8 cellular contexts compared by ENCODE assay signal in genomic region chr19:1860821-1861598, GRCh38. TPM values are rescaled to one million over a fixed set of nuclear protein-coding genes. Genes with fewer than 3 reads are reported as not detected.
DNase-seq lines count a peak whose midpoint lies in the region; ATAC-seq and TF ChIP-seq lines count a peak whose summit lies in the region.

No MANE protein-coding gene starts in this region.

- DNase-seq in activated T-cell treated with anti-CD3 and anti-CD28 coated beads, Interleukin-2, amount 50 U/mL, for 4 hours = no peak
- no peak for DNase-seq in activated T-cell treated with anti-CD3 and anti-CD28 coated beads, Interleukin-2, amount 50 U/mL, for 1 hour
- no peak for DNase-seq in activated CD8-positive, alpha-beta T cell treated with anti-CD3 and anti-CD28 coated beads, Interleukin-2, amount 10 ng/mL, durations not matched to agents 7 days and 5 days
- no peak for DNase-seq in NOMO-1 (lab: John Stamatoyannopoulos, UW; ENCODE audit: unreplicated experiment in 2 of 2)
- DNase-seq in stimulated activated CD4-positive, alpha-beta T cell treated with anti-CD3 and anti-CD28 coated beads, Interleukin-12 subunit alpha, Interleukin-12 subunit beta, amount 100 ng/mL, for 4 hours = no peak

- CTCF ChIA-PET in activated CD8-positive, alpha-beta T cell treated with anti-CD3 and anti-CD28 coated beads, Interleukin-2, amount 10 ng/mL, durations not matched to agents 7 days and 5 days (lab: Charles Lee) = no interaction called here

- H3K9me3 ChIP-seq in iPS-15b (ENCODE audit: control insufficient read depth, insufficient read depth, low read length) = no peaks in the 10 kb centered on the region

- H3K4me3 ChIP-seq in iPS-15b (ENCODE audit: low read depth, low read length) = peak overlapping the region; percentile 81

- peak overlapping the region; percentile 9 for H3K27ac ChIP-seq in temporal lobe (ENCODE audit: low read depth, low read length)

- no peak for TF ChIP-seq POLR2A in GM18505 (IDR thresholded peaks at IDR 0.05; ENCODE audit: borderline replicate concordance, extremely low read depth, insufficient read depth, insufficient read length)

- no peaks in the 10 kb centered on the region for H3K36me3 Mint-ChIP-seq in activated T-cell treated with anti-CD3 and anti-CD28 coated beads, Interleukin-2, amount 50 U/mL, for 4 hours (ENCODE audit: insufficient read depth)
- H3K36me3 Mint-ChIP-seq in activated CD8-positive, alpha-beta T cell treated with anti-CD3 and anti-CD28 coated beads, Interleukin-2, amount 10 ng/mL, durations not matched to agents 7 days and 5 days (ENCODE audit: low read depth) = peaks cover 6% of the 10 kb centered on the region

- no peak for ATAC-seq in activated T-cell treated with anti-CD3 and anti-CD28 coated beads, Interleukin-2, amount 50 U/mL, for 4 hours
- no peak for ATAC-seq in activated CD8-positive, alpha-beta T cell treated with anti-CD3 and anti-CD28 coated beads, Interleukin-2, amount 10 ng/mL, durations not matched to agents 7 days and 5 days
- ATAC-seq in GM18505 (IDR thresholded peaks at IDR 0.05; ENCODE audit: unreplicated experiment) = no peak

- H3K27me3 ChIP-seq in iPS-15b (ENCODE audit: control insufficient read depth, insufficient read depth, low read length) = peaks cover 13% of the 10 kb centered on the region

- peaks cover 11% of the 10 kb centered on the region for H3K4me1 ChIP-seq in iPS-15b (ENCODE audit: control insufficient read depth, insufficient read depth, low read length)

- POLR2A ChIA-PET in activated CD8-positive, alpha-beta T cell treated with anti-CD3 and anti-CD28 coated beads, Interleukin-2, amount 10 ng/mL, durations not matched to agents 7 days and 5 days (lab: Charles Lee) = interaction anchor here (1.0 kb wide), 1 partner anchor 233 kb away, joined by 3 read pairs; no protein-coding TSS in a partner anchor

- peaks cover 40% of the 10 kb centered on the region for H3K4me1 Mint-ChIP-seq in activated T-cell treated with anti-CD3 and anti-CD28 coated beads, Interleukin-2, amount 50 U/mL, for 4 hours (ENCODE audit: low read depth)
- peaks cover 60% of the 10 kb centered on the region for H3K4me1 Mint-ChIP-seq in activated CD8-positive, alpha-beta T cell treated with anti-CD3 and anti-CD28 coated beads, Interleukin-2, amount 10 ng/mL, durations not matched to agents 7 days and 5 days (ENCODE audit: low read depth)

- no peak overlapping the region for H3K27ac Mint-ChIP-seq in activated CD8-positive, alpha-beta T cell treated with anti-CD3 and anti-CD28 coated beads, Interleukin-2, amount 10 ng/mL, durations not matched to agents 7 days and 5 days

- no peak overlapping the region for H3K9ac ChIP-seq in iPS-15b (ENCODE audit: low read depth, low read length)

- no peaks in the 10 kb centered on the region for H3K36me3 ChIP-seq in iPS-15b (ENCODE audit: control insufficient read depth, insufficient read depth, low read length)

- H3K27me3 Mint-ChIP-seq in activated T-cell treated with anti-CD3 and anti-CD28 coated beads, Interleukin-2, amount 50 U/mL, for 4 hours (ENCODE audit: low read depth) = no peaks in the 10 kb centered on the region
- H3K27me3 Mint-ChIP-seq in activated CD8-positive, alpha-beta T cell treated with anti-CD3 and anti-CD28 coated beads, Interleukin-2, amount 10 ng/mL, durations not matched to agents 7 days and 5 days (ENCODE audit: low read depth) = no peaks in the 10 kb centered on the region

- peak overlapping the region; percentile 98 for H3K4me3 Mint-ChIP-seq in activated T-cell treated with anti-CD3 and anti-CD28 coated beads, Interleukin-2, amount 50 U/mL, for 4 hours
- peak overlapping the region; percentile 95 for H3K4me3 Mint-ChIP-seq in activated CD8-positive, alpha-beta T cell treated with anti-CD3 and anti-CD28 coated beads, Interleukin-2, amount 10 ng/mL, durations not matched to agents 7 days and 5 days

- no peaks in the 10 kb centered on the region for H3K9me3 Mint-ChIP-seq in activated T-cell treated with anti-CD3 and anti-CD28 coated beads, Interleukin-2, amount 50 U/mL, for 4 hours
- H3K9me3 Mint-ChIP-seq in activated CD8-positive, alpha-beta T cell treated with anti-CD3 and anti-CD28 coated beads, Interleukin-2, amount 10 ng/mL, durations not matched to agents 7 days and 5 days (ENCODE audit: insufficient read depth) = no peaks in the 10 kb centered on the region

RNA-seq across cellular contexts. Expression of gene KLF16, which starts 2.4 kb away (rescaled TPM):
- total RNA-seq in activated T-cell treated with anti-CD3 and anti-CD28 coated beads, Interleukin-2, amount 50 U/mL, for 4 hours = 10 to 100 TPM; 64.0 to 71.0 (median 69.1) TPM
- total RNA-seq in activated CD8-positive, alpha-beta T cell treated with anti-CD3 and anti-CD28 coated beads, Interleukin-2, amount 10 ng/mL, durations not matched to agents 7 days and 5 days = 10 to 100 TPM; 26.5 to 29.8 TPM
- total RNA-seq in temporal lobe = 3.4 TPM

RNA-seq across cellular contexts. Expression of gene REXO1, which starts 12.7 kb away (rescaled TPM):
- 10 to 100 TPM; 91.5 to 95.0 (median 94.4) TPM for total RNA-seq in activated T-cell treated with anti-CD3 and anti-CD28 coated beads, Interleukin-2, amount 50 U/mL, for 4 hours
- 10 to 100 TPM; 47.9 to 52.9 TPM for total RNA-seq in activated CD8-positive, alpha-beta T cell treated with anti-CD3 and anti-CD28 coated beads, Interleukin-2, amount 10 ng/mL, durations not matched to agents 7 days and 5 days
- total RNA-seq in temporal lobe = 9.6 TPM

RNA-seq across cellular contexts. Expression of gene ABHD17A, which starts 24.3 kb away (rescaled TPM):
- total RNA-seq in activated T-cell treated with anti-CD3 and anti-CD28 coated beads, Interleukin-2, amount 50 U/mL, for 4 hours = 100 to 1,000 TPM; 109 to 135 (median 117) TPM
- total RNA-seq in activated CD8-positive, alpha-beta T cell treated with anti-CD3 and anti-CD28 coated beads, Interleukin-2, amount 10 ng/mL, durations not matched to agents 7 days and 5 days = 100 to 1,000 TPM; 181 to 196 TPM
- total RNA-seq in temporal lobe = 22.6 TPM

RNA-seq across cellular contexts. Expression of gene ADAT3, which starts 44.2 kb away (rescaled TPM):
- 1 to 10 TPM; 7.3 to 7.8 (median 7.7) TPM for total RNA-seq in activated T-cell treated with anti-CD3 and anti-CD28 coated beads, Interleukin-2, amount 50 U/mL, for 4 hours
- 10 to 100 TPM in 1 of 2 experiments, 1 to 10 TPM in 1; 9.9 to 11.0 TPM for total RNA-seq in activated CD8-positive, alpha-beta T cell treated with anti-CD3 and anti-CD28 coated beads, Interleukin-2, amount 10 ng/mL, durations not matched to agents 7 days and 5 days
- 0.74 TPM for total RNA-seq in temporal lobe

RNA-seq across cellular contexts. Expression of gene SCAMP4, which starts 44.2 kb away (rescaled TPM):
- 10 to 100 TPM; 37.2 to 40.3 (median 39.4) TPM for total RNA-seq in activated T-cell treated with anti-CD3 and anti-CD28 coated beads, Interleukin-2, amount 50 U/mL, for 4 hours
- 10 to 100 TPM; 29.9 to 37.2 TPM for total RNA-seq in activated CD8-positive, alpha-beta T cell treated with anti-CD3 and anti-CD28 coated beads, Interleukin-2, amount 10 ng/mL, durations not matched to agents 7 days and 5 days
- total RNA-seq in temporal lobe = 22.1 TPM
